In genomic region chr3:169278092-169278491, GRCh38 we compare ENCODE assay signal across 18 cellular contexts.
A peak's percentile ranks its signal among the peaks of the same experiment; 100 is the strongest.
DNase-seq lines count a peak whose midpoint lies in the region; ATAC-seq and TF ChIP-seq lines count a peak whose summit lies in the region.
"Had no signal": no experiment of that assay in that cellular context is flagged by ENCODE, and none has a peak within 500 bp of the region (broad histone marks: within the 10 kb centered on the region; RNA-seq: fewer than 3 reads in every experiment).

No MANE protein-coding gene starts in this region.

- no peak for ATAC-seq in body of pancreas
- no peak for ATAC-seq in HG03354 (IDR thresholded peaks at IDR 0.05; ENCODE audit: poor library complexity, severe bottlenecking, unreplicated experiment)
- no peak for ATAC-seq in aorta (ENCODE audit: low FRiP score)
- ATAC-seq: CD8-positive, alpha-beta T cell; HepG2 had no signal

- no peaks in the 10 kb centered on the region for H3K36me3 ChIP-seq in body of pancreas (replicated peaks in 1 of 2; ENCODE audit: insufficient read depth in 1 of 2, low read depth in 2 of 2)
- H3K36me3 ChIP-seq in stomach, result no peaks in the 10 kb centered on the region
- H3K36me3 ChIP-seq in aorta (ENCODE audit: control insufficient read depth in 1 of 2, insufficient read depth in 2 of 2, low read length in 1 of 2), result no peaks in the 10 kb centered on the region
- H3K36me3 ChIP-seq: BE2C, HAP-1 had no signal

- H3K4me3 ChIP-seq in body of pancreas (no peak overlapping the region), stomach (no peak overlapping the region), aorta (ENCODE audit: low read length in 2 of 2) (no peak overlapping the region)
- H3K4me3 ChIP-seq: HAP-1 had no signal

- H3K27me3 ChIP-seq in body of pancreas (no peaks in the 10 kb centered on the region), stomach (no peaks in the 10 kb centered on the region), aorta (ENCODE audit: control insufficient read depth in 1 of 2, insufficient read depth in 2 of 2, low read length in 1 of 2) (no peaks in the 10 kb centered on the region)
- H3K27me3 ChIP-seq: BE2C had no signal

- H3K4me1 ChIP-seq in body of pancreas (peaks cover 66% of the 10 kb centered on the region), stomach (peaks cover 18 to 77% (median 45%) of the 10 kb centered on the region in 4 donors), aorta (ENCODE audit: control insufficient read depth in 1 of 2, insufficient read depth in 2 of 2, low read length in 2 of 2) (peaks cover 1 to 7% of the 10 kb centered on the region in 2 donors)
- H3K4me1 ChIP-seq: BE2C, HAP-1 had no signal

- H3K27ac ChIP-seq in body of pancreas (peak overlapping the region in 3 of 4 donors; percentile 16 to 49 (median 41)), stomach (peak overlapping the region in 4 of 5 donors; percentile 30 to 89 (median 70)), aorta (ENCODE audit: low read depth in 1 of 2, low read length in 2 of 2) (no peak overlapping the region)
- H3K27ac ChIP-seq: C4-2B had no signal

- no peak for TF ChIP-seq POLR2A in body of pancreas (IDR thresholded peaks at IDR 0.05)
- TF ChIP-seq POLR2A in stomach (IDR thresholded peaks at IDR 0.05), result no peak

- DNase-seq in AG20443 (ENCODE audit: low spot score) (peak; percentile 14), amniotic epithelial cell (ENCODE audit: low read depth) (peak; percentile 35), body of pancreas (no peak), stomach (no peak), aorta (no peak), NCI-H128 (lab: John Stamatoyannopoulos, UW; ENCODE audit: unreplicated experiment) (no peak)
- DNase-seq: ACHN; BE2C; CD8-positive, alpha-beta T cell; COR-L47; DMS153; DMS79 treated with DMSO at 0.1 percent for 48 hours; EL; GOT3 had no signal

- H3K9me3 ChIP-seq in body of pancreas (no peaks in the 10 kb centered on the region), stomach (no peaks in the 10 kb centered on the region), aorta (ENCODE audit: control insufficient read depth, low read length) (no peaks in the 10 kb centered on the region)
- H3K9me3 ChIP-seq: BE2C, HAP-1 had no signal

- no peak for TF ChIP-seq CTCF in body of pancreas (IDR thresholded peaks at IDR 0.05)
- TF ChIP-seq CTCF in stomach (IDR thresholded peaks at IDR 0.05), result no peak

- TF ChIP-seq EP300 in stomach (IDR thresholded peaks at IDR 0.05), result no peak

- WGBS in body of pancreas, 2 donors, result 73 to 83% methylated on average over 2 of the region's 2 CpGs
- WGBS in stomach, 5 donors, result 66 to 84% (median 77%) methylated on average over 2 of the region's 2 CpGs
- WGBS in aorta, 2 donors, result 10 to 11% methylated on average over 2 of the region's 2 CpGs

- intact Hi-C loops in body of pancreas (cut with DNase I), result no loop called here
- intact Hi-C loops in stomach (cut with DNase I; ENCODE audit: low total_unique reads), result no loop called here
- intact Hi-C loops in aorta (cut with DNase I), result no loop called here

Comparison
In these comparisons a context has a peak if more than half of its experiments do, and no peak if none do; other contexts are left out.
1. DNase-seq: peak in AG20443 (single experiment) and amniotic epithelial cell (single experiment); none in body of pancreas (0 of 4), stomach (single experiment), aorta (0 of 2) and NCI-H128 (single experiment).
2. H3K27ac ChIP-seq: peak in body of pancreas (3 of 4) and stomach (4 of 5); none in aorta (0 of 2).